ENCODE assay signal across 8 cellular contexts in genomic region chr10:114879541-114880158, GRCh38. TPM values are rescaled to one million over a fixed set of nuclear protein-coding genes. Genes with fewer than 3 reads are reported as not detected.
DNase-seq lines count a peak whose midpoint lies in the region; ATAC-seq and TF ChIP-seq lines count a peak whose summit lies in the region.

No MANE protein-coding gene starts in this region.

- no peaks in the 10 kb centered on the region for H3K79me1 ChIP-seq in mesenchymal stem cell (replicated peaks; ENCODE audit: low read length, poor library complexity, severe bottlenecking)

- intact Hi-C loops in tibial artery (cut with DNase I; ENCODE audit: low total_unique reads) = loop anchor here (10.0 kb wide), 1 partner anchor 885 kb away; no protein-coding TSS in a partner anchor

- H4K8ac ChIP-seq in mesenchymal stem cell (ENCODE audit: low read length) = peak overlapping the region; percentile 67

- H2BK15ac ChIP-seq in mesenchymal stem cell (ENCODE audit: low read depth, poor library complexity, severe bottlenecking) = no peak overlapping the region

- no peak overlapping the region for H2AFZ ChIP-seq in mesenchymal stem cell (ENCODE audit: low read depth, low read length)

- H3K23ac ChIP-seq in mesenchymal stem cell (ENCODE audit: low read length in 2 of 2) = no peak overlapping the region

- ATAC-seq in GM18858 (IDR thresholded peaks at IDR 0.05; ENCODE audit: unreplicated experiment) = peak; percentile 59
- peak; percentile 72 for ATAC-seq in HG03039 (IDR thresholded peaks at IDR 0.05; ENCODE audit: unreplicated experiment)

- no peak overlapping the region for H3K4me2 ChIP-seq in mesenchymal stem cell (ENCODE audit: low read length, poor library complexity, severe bottlenecking)

- H3K27ac ChIP-seq in mesenchymal stem cell (ENCODE audit: low read length, poor library complexity, severe bottlenecking) (no peak overlapping the region), tibial artery (no peak overlapping the region)

- H3K14ac ChIP-seq in mesenchymal stem cell (ENCODE audit: low read length in 2 of 2) = no peak overlapping the region

- H2AK5ac ChIP-seq in mesenchymal stem cell (ENCODE audit: low read length, severe bottlenecking) = peak overlapping the region; percentile 17

- H3K18ac ChIP-seq in mesenchymal stem cell (ENCODE audit: low read depth in 1 of 2, low read length in 2 of 2) = peak overlapping the region in 1 of 2 experiments; percentile 34

- H3K9me3 ChIP-seq in mesenchymal stem cell (ENCODE audit: control insufficient read depth, low read length) (no peaks in the 10 kb centered on the region), tibial artery (no peaks in the 10 kb centered on the region)

- no peak overlapping the region for H4K91ac ChIP-seq in mesenchymal stem cell (ENCODE audit: low read length)

- no peak overlapping the region for H3K4ac ChIP-seq in mesenchymal stem cell (ENCODE audit: low read depth in 1 of 2, low read length in 2 of 2)

- H2BK12ac ChIP-seq in mesenchymal stem cell (ENCODE audit: low read length in 2 of 2) = peak overlapping the region in 1 of 2 experiments; percentile 80

- peak in 1 of 2 experiments; percentile 26 for TF ChIP-seq CTCF in tibial artery (IDR thresholded peaks at IDR 0.05)

- no peak overlapping the region for H2BK5ac ChIP-seq in mesenchymal stem cell (ENCODE audit: low read depth, low read length, poor library complexity, severe bottlenecking)

- H3K27me3 ChIP-seq in mesenchymal stem cell (ENCODE audit: control insufficient read depth in 1 of 2, insufficient read depth in 1 of 2, low read length in 2 of 2) = peaks cover 0 to 3% of the 10 kb centered on the region in 2 experiments
- H3K27me3 ChIP-seq in tibial artery = peaks cover 0 to 3% of the 10 kb centered on the region in 2 donors

- peak overlapping the region; percentile 30 for H3K9ac ChIP-seq in mesenchymal stem cell (ENCODE audit: low read length)

- H3K4me3 ChIP-seq in mesenchymal stem cell (ENCODE audit: insufficient read depth in 1 of 2, low read depth in 1 of 2, low read length in 2 of 2) (no peak overlapping the region), tibial artery (no peak overlapping the region)

- H3K4me1 ChIP-seq in mesenchymal stem cell (ENCODE audit: control insufficient read depth, insufficient read depth, low read depth, low read length) (peaks cover 16% of the 10 kb centered on the region), tibial artery (peaks cover 0 to 7% (median 2%) of the 10 kb centered on the region in 4 donors)

- 52% methylated on average over 12 of the region's 13 CpGs for WGBS in mesenchymal stem cell

- no peak overlapping the region for H2BK120ac ChIP-seq in mesenchymal stem cell (ENCODE audit: low read depth, low read length)

- H3K36me3 ChIP-seq in mesenchymal stem cell (ENCODE audit: control insufficient read depth in 1 of 2, insufficient read depth in 2 of 2, low read depth in 1 of 2, low read length in 2 of 2) = no peaks in the 10 kb centered on the region
- H3K36me3 ChIP-seq in tibial artery = no peaks in the 10 kb centered on the region

- DNase-seq in AML-193 (lab: John Stamatoyannopoulos, UW) (peak; percentile 18 to 35), RPMI7951 (ENCODE audit: low read depth) (peak; percentile 32), astrocyte of the hippocampus (ENCODE audit: low read depth, low spot score) (peak; percentile 41), mesenchymal stem cell (peak; percentile 27), kidney glomerular epithelial cell (lab: John Stamatoyannopoulos, UW) (no peak), tibial artery (no peak)

RNA-seq across cellular contexts. Expression of gene FHIP2A, which starts 58.1 kb away (rescaled TPM):
- total RNA-seq in RPMI7951 (2014; rRNA removed; shearing (Covaris generic)) = 10.2 and 13.6 TPM in 2 replicates
- 15.5 TPM for polyA plus RNA-seq in mesenchymal stem cell (2013, experiment 1 of 2)
- 15.3 TPM for polyA plus RNA-seq in mesenchymal stem cell (2013, experiment 2 of 2)

RNA-seq across cellular contexts. Expression of gene TRUB1, which starts 58.3 kb away (rescaled TPM):
- total RNA-seq in RPMI7951 (2014; rRNA removed; shearing (Covaris generic)) = 23.3 and 26.3 TPM in 2 replicates
- 13.5 TPM for polyA plus RNA-seq in mesenchymal stem cell (2013, experiment 1 of 2)
- polyA plus RNA-seq in mesenchymal stem cell (2013, experiment 2 of 2) = 14.5 TPM

Comparison
In these comparisons a context has a peak if more than half of its experiments do, and no peak if none do; other contexts are left out.
1. DNase-seq: peak in AML-193 (2 of 2), RPMI7951 (single experiment), astrocyte of the hippocampus (single experiment) and mesenchymal stem cell (single experiment); none in kidney glomerular epithelial cell (single experiment) and tibial artery (0 of 2).